In the genomic region with DNA sequence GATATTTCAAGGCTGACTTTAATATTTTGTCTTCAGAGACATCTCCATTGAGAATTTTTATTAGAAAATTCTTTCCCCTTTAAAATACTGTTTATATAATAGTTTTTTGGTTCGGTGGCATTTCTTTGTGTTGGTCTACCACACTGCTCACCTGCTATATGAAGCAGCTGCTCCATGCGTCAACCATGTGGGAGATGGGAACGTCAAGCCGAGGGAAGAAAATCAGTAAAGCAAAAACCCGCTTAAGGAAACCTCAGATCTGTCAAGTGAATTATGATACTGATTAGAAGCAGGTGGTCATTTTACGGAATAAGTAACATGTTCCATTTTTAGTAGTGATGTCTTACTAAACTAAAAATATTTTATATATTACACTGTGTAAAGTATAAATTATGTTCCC, we compare ENCODE assay signal across 21 cellular contexts.
"Had no signal": no experiment of that assay in that cellular context is flagged by ENCODE, and none has a peak within 500 bp of the region (broad histone marks: within the 10 kb centered on the region; RNA-seq: fewer than 3 reads in every experiment).

No MANE protein-coding gene starts in this region.

- ATAC-seq: gastrocnemius medialis; heart right ventricle; left cardiac atrium; left lung; left ventricle myocardium superior; lower lobe of right lung; mucosa of descending colon; naive thymus-derived CD4-positive, alpha-beta T cell had no signal

- H3K27ac Mint-ChIP-seq: mesothelial cell of epicardium; naive thymus-derived CD4-positive, alpha-beta T cell had no signal

- H3K4me3 Mint-ChIP-seq: mesothelial cell of epicardium; naive thymus-derived CD4-positive, alpha-beta T cell had no signal

- DNase-seq: dermis blood vessel endothelial cell; dorsolateral prefrontal cortex; effector CD4-positive, alpha-beta T cell; effector memory CD4-positive, alpha-beta T cell; foreskin fibroblast; foreskin melanocyte; gastrocnemius medialis; glutamatergic neuron; head of caudate nucleus; heart right ventricle; hippocampal formation; left cardiac atrium; left lung; left ventricle myocardium superior; lower lobe of right lung; mesenchymal stem cell; mucosa of descending colon; naive thymus-derived CD4-positive, alpha-beta T cell had no signal

- H3K4me3 ChIP-seq: coronary artery, dorsolateral prefrontal cortex, esophagus muscularis mucosa, gastrocnemius medialis, heart right ventricle, left lung, lower lobe of right lung, mucosa of descending colon had no signal

- H3K36me3 Mint-ChIP-seq: mesothelial cell of epicardium; naive thymus-derived CD4-positive, alpha-beta T cell had no signal

- H3K4me1 Mint-ChIP-seq: mesothelial cell of epicardium had no signal
